Comparison of ENCODE assay signal across 16 cellular contexts in the genomic region with DNA sequence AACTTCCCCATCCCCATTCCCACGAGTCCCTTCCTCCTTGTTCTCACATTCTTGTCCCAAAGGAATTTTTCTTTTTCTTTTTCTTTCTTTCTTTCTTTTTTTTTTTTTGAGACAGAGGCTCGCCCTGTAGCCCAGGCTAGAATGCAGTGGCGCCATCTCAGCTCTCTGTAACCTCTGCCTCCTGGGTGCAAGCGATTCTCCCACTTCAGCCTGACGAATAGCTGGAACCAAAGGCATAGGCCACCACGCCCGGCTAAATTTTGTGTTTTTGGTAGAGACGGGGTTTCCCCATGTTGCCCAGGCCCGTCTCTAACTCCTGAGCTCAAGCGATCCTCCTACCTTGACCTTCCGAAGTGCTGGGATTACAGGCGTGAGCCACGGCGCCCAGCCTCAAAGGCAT. TPM values are rescaled to one million over a fixed set of nuclear protein-coding genes. Genes with fewer than 3 reads are reported as not detected.
DNase-seq lines count a peak whose midpoint lies in the region; ATAC-seq, FAIRE-seq and TF ChIP-seq lines count a peak whose summit lies in the region.
"Had no signal": no experiment of that assay in that cellular context is flagged by ENCODE, and none has a peak within 500 bp of the region (broad histone marks: within the 10 kb centered on the region; RNA-seq: fewer than 3 reads in every experiment).

No MANE protein-coding gene starts in this region.

- TF ChIP-seq EP300 in A549 (IDR thresholded peaks at IDR 0.05) = no peak

- TF ChIP-seq CTCF in A549 (IDR thresholded peaks at IDR 0.05) (no peak), right atrium auricular region (IDR thresholded peaks at IDR 0.05) (no peak)

- no peak for TF ChIP-seq POLR2A in A549 (IDR thresholded peaks at IDR 0.05; ENCODE audit: low read length)

- peaks cover 39% of the 10 kb centered on the region for H3K4me1 Mint-ChIP-seq in activated naive CD8-positive, alpha-beta T cell (ENCODE audit: low read depth)
- peaks cover 28 to 43% (median 34%) of the 10 kb centered on the region in 7 donors for H3K4me1 Mint-ChIP-seq in naive thymus-derived CD4-positive, alpha-beta T cell

- H3K27ac ChIP-seq in A549 (no peak overlapping the region), right atrium auricular region (no peak overlapping the region)
- no peak overlapping the region for H3K27ac ChIP-seq in naive thymus-derived CD4-positive, alpha-beta T cell (ENCODE audit: low read depth, low read length)
- H3K27ac ChIP-seq: upper lobe of right lung had no signal

- no peak for FAIRE-seq in A549 (lab: Jason Lieb, UNC)
- FAIRE-seq in frontal cortex (lab: Jason Lieb, UNC) = no peak

- peak overlapping the region; percentile 94 for H3K4me2 ChIP-seq in A549

- peak overlapping the region; percentile 50 for H3K27ac Mint-ChIP-seq in activated naive CD8-positive, alpha-beta T cell
- peak overlapping the region in 2 of 9 donors; percentile 22 to 93 for H3K27ac Mint-ChIP-seq in naive thymus-derived CD4-positive, alpha-beta T cell

- 82% methylated on average over 14 of the region's 14 CpGs for WGBS in A549 (ENCODE audit: missing lambda C conversion rate)

- H3K4me3 Mint-ChIP-seq in activated naive CD8-positive, alpha-beta T cell = peak overlapping the region; percentile 88
- H3K4me3 Mint-ChIP-seq in naive thymus-derived CD4-positive, alpha-beta T cell = peak overlapping the region in 8 of 10 donors; percentile 17 to 93 (median 90)

- intact Hi-C loops in naive thymus-derived CD4-positive, alpha-beta T cell (cut with micrococcal nuclease) = loop anchor here in 1 of 2 donors (2.0 to 10.0 kb wide), 7 partner anchors 57 to 1907 kb away; a partner anchor contains a TSS

- H3K27me3 ChIP-seq in naive thymus-derived CD4-positive, alpha-beta T cell (ENCODE audit: control insufficient read depth in 2 of 2, insufficient read depth in 2 of 2, low read length in 2 of 2) = no peaks in the 10 kb centered on the region
- H3K27me3 ChIP-seq in right atrium auricular region = no peaks in the 10 kb centered on the region
- H3K27me3 ChIP-seq: upper lobe of right lung had no signal

- H3K36me3 ChIP-seq in ES-I3 (ENCODE audit: insufficient read depth, low read length) = no peaks in the 10 kb centered on the region
- H3K36me3 ChIP-seq in naive thymus-derived CD4-positive, alpha-beta T cell (ENCODE audit: control insufficient read depth in 2 of 3, insufficient read depth in 3 of 3, low read length in 3 of 3) = no peaks in the 10 kb centered on the region
- no peaks in the 10 kb centered on the region for H3K36me3 ChIP-seq in right atrium auricular region
- H3K36me3 ChIP-seq: upper lobe of right lung had no signal

- POLR2A ChIA-PET in A549 (lab: Yijun Ruan, JAX) = no interaction called here
- POLR2A ChIA-PET in naive thymus-derived CD4-positive, alpha-beta T cell (lab: Charles Lee) = no interaction called here

- no peaks in the 10 kb centered on the region for H3K9me3 ChIP-seq in A549
- H3K9me3 ChIP-seq in ES-I3 (ENCODE audit: control insufficient read depth, insufficient read depth, low read length) = no peaks in the 10 kb centered on the region
- H3K9me3 ChIP-seq in naive thymus-derived CD4-positive, alpha-beta T cell (ENCODE audit: control insufficient read depth in 2 of 3, low read length in 3 of 3) = no peaks in the 10 kb centered on the region
- H3K9me3 ChIP-seq in right atrium auricular region = no peaks in the 10 kb centered on the region
- H3K9me3 ChIP-seq: upper lobe of right lung had no signal

- no peaks in the 10 kb centered on the region for H3K27me3 Mint-ChIP-seq in activated naive CD8-positive, alpha-beta T cell
- H3K27me3 Mint-ChIP-seq in naive thymus-derived CD4-positive, alpha-beta T cell = peaks cover 0 to 23% (median 6%) of the 10 kb centered on the region in 5 donors

- CTCF ChIA-PET in A549 (lab: Yijun Ruan, JAX) = interaction anchor here (1.0 to 3.9 kb wide), 6 partner anchors 14 to 144 kb away, joined by 3 to 17 read pairs (median 3); no protein-coding TSS in a partner anchor
- CTCF ChIA-PET in naive thymus-derived CD4-positive, alpha-beta T cell (lab: Charles Lee) = no interaction called here

- H3K4me1 ChIP-seq in A549 = peaks cover 25% of the 10 kb centered on the region; the same call in 2 of the 3 replicates
- peaks cover 6% of the 10 kb centered on the region for H3K4me1 ChIP-seq in ES-I3 (ENCODE audit: insufficient read depth, low read length)
- peaks cover 13 to 16% of the 10 kb centered on the region in 2 donors for H3K4me1 ChIP-seq in naive thymus-derived CD4-positive, alpha-beta T cell (ENCODE audit: control insufficient read depth in 2 of 2, insufficient read depth in 2 of 2, low read length in 2 of 2)
- H3K4me1 ChIP-seq in right atrium auricular region = peaks cover 0 to 30% of the 10 kb centered on the region in 2 donors

- no peak overlapping the region; the same call in 2 of the 3 replicates for H3K4me3 ChIP-seq in A549
- no peak overlapping the region for H3K4me3 ChIP-seq in naive thymus-derived CD4-positive, alpha-beta T cell (ENCODE audit: low read length)
- H3K4me3 ChIP-seq in right atrium auricular region = no peak overlapping the region

- ATAC-seq in A549 = no peak
- no peak for ATAC-seq in naive thymus-derived CD4-positive, alpha-beta T cell
- no peak for ATAC-seq in HG02938 (IDR thresholded peaks at IDR 0.05; ENCODE audit: unreplicated experiment)

- no peak for DNase-seq in A549 (ENCODE audit: low read depth in 1 of 2, low spot score in 1 of 2)
- no peak for DNase-seq in naive thymus-derived CD4-positive, alpha-beta T cell
- DNase-seq in right atrium auricular region (ENCODE audit: low spot score) = no peak
- DNase-seq in frontal cortex (ENCODE audit: low spot score in 2 of 2) = no peak
- DNase-seq in cerebellar cortex (ENCODE audit: low spot score) = no peak
- DNase-seq: amniotic stem cell; dermis blood vessel endothelial cell; NCI-H2081 treated with DMSO at 0.1 percent for 48 hours; NCI-H774; stimulated activated CD4-positive, alpha-beta T cell treated with anti-CD3 and anti-CD28 coated beads, Interleukin-1b, Interleukin-23, amount 100 ng/mL, for 48 hours; stimulated activated CD8-positive, alpha-beta memory T cell treated with anti-CD3 and anti-CD28 coated beads, Interleukin-4, amount 100 ng/mL, for 48 hours; upper lobe of right lung had no signal

- peak overlapping the region; percentile 41; the same call in 1 of the 2 replicates for H3K9ac ChIP-seq in ES-I3 (ENCODE audit: low read depth, low read length)

- H3K36me3 Mint-ChIP-seq in activated naive CD8-positive, alpha-beta T cell = peaks cover 2% of the 10 kb centered on the region
- no peaks in the 10 kb centered on the region for H3K36me3 Mint-ChIP-seq in naive thymus-derived CD4-positive, alpha-beta T cell

- TF ChIP-seq RAD21 in A549 (conservative IDR thresholded peaks at IDR 0.05 in 1 of 2, IDR thresholded peaks at IDR 0.05 in 1 of 2) = no peak

- H3K9me3 Mint-ChIP-seq in activated naive CD8-positive, alpha-beta T cell (ENCODE audit: low read depth) = no peaks in the 10 kb centered on the region
- peaks cover 0 to 1% (median 0%) of the 10 kb centered on the region in 11 donors for H3K9me3 Mint-ChIP-seq in naive thymus-derived CD4-positive, alpha-beta T cell

TF ChIP-seq in A549, 52 proteins besides CTCF, POLR2A, EP300 and RAD21 (continues in another document):
- TF ChIP-seq BHLHE40 (IDR thresholded peaks at IDR 0.05; ENCODE audit: low read depth, low read length) (no peak), NR3C1 (IDR thresholded peaks at IDR 0.05) (no peak), KDM5A (IDR thresholded peaks at IDR 0.05) (no peak), JUNB (IDR thresholded peaks at IDR 0.05) (no peak), RNF2 (IDR thresholded peaks at IDR 0.05; ENCODE audit: borderline replicate concordance, low read depth) (no peak), HOXA7 (CRISPR knock-in tag; IDR thresholded peaks at IDR 0.05) (no peak), MAZ (IDR thresholded peaks at IDR 0.05; ENCODE audit: borderline replicate concordance, low read depth, low read length) (no peak), PHF8 (IDR thresholded peaks at IDR 0.05; ENCODE audit: borderline replicate concordance, low read depth) (no peak), ZSCAN20 (CRISPR knock-in tag; IDR thresholded peaks at IDR 0.05) (no peak), ESRRA (IDR thresholded peaks at IDR 0.05; ENCODE audit: borderline replicate concordance, low read length) (no peak), ZNF302 (CRISPR knock-in tag; IDR thresholded peaks at IDR 0.05) (no peak), HOXB13 (CRISPR knock-in tag; IDR thresholded peaks at IDR 0.05; ENCODE audit: low read depth) (no peak)
- TF ChIP-seq, protein P1, sequence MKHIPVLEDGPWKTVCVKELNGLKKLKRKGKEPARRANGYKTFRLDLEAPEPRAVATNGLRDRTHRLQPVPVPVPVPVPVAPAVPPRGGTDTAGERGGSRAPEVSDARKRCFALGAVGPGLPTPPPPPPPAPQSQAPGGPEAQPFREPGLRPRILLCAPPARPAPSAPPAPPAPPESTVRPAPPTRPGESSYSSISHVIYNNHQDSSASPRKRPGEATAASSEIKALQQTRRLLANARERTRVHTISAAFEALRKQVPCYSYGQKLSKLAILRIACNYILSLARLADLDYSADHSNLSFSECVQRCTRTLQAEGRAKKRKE (CRISPR knock-in tag; IDR thresholded peaks at IDR 0.05; ENCODE audit: low read depth) = no peak
- TF ChIP-seq, protein P2, sequence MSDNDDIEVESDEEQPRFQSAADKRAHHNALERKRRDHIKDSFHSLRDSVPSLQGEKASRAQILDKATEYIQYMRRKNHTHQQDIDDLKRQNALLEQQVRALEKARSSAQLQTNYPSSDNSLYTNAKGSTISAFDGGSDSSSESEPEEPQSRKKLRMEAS (IDR thresholded peaks at IDR 0.05) = no peak

RNA-seq across cellular contexts. Expression of a gene that starts 0.8 kb away (rescaled TPM):
- polyA plus RNA-seq in A549 (2011; rRNA removed) (0.16 and 0.27 TPM in 2 replicates), A549 (2017; fragmentation: RNase III; extraction: RNeasy Plus Mini Kit Qiagen cat#74134 plus additional on column Dnase treatment) (0.34 to 0.50 TPM (median 0.40 TPM) in 3 replicates)
- 0.07 and 0.08 TPM in 2 replicates for polyA plus RNA-seq in A549 (2012; cell fraction: cytosol; rRNA removed)
- 0.33 and 0.47 TPM in 2 replicates for polyA plus RNA-seq in A549 (2012; cell fraction: nucleus; rRNA removed)
- polyA minus RNA-seq in A549 (2011; rRNA and poly(A)+ RNA removed) = 0.62 and 0.63 TPM in 2 replicates
- total RNA-seq in naive thymus-derived CD4-positive, alpha-beta T cell = not detected
- polyA plus RNA-seq in naive thymus-derived CD4-positive, alpha-beta T cell = not detected
- total RNA-seq in right atrium auricular region (not detected), frontal cortex (1.2 TPM)
- total RNA-seq: dermis blood vessel endothelial cell, Right ventricle myocardium inferior, upper lobe of right lung had no signal

RNA-seq across cellular contexts. Expression of a gene that starts 1.0 kb away (rescaled TPM):
- 8.1 and 10.4 TPM in 2 replicates for polyA plus RNA-seq in A549 (2011; rRNA removed)
- 8.5 and 12.3 TPM in 2 replicates for polyA plus RNA-seq in A549 (2012; cell fraction: cytosol; rRNA removed)
- 29.9 and 32.4 TPM in 2 replicates for polyA plus RNA-seq in A549 (2012; cell fraction: nucleus; rRNA removed)
- polyA plus RNA-seq in A549 (2017; fragmentation: RNase III; extraction: RNeasy Plus Mini Kit Qiagen cat#74134 plus additional on column Dnase treatment) = 13.5 to 15.7 TPM (median 15.3 TPM) in 3 replicates
- 9.2 and 11.8 TPM in 2 replicates for polyA minus RNA-seq in A549 (2011; rRNA and poly(A)+ RNA removed)
- 10 to 100 TPM; 12.3 to 14.6 (median 13.4) TPM for total RNA-seq in naive thymus-derived CD4-positive, alpha-beta T cell
- 1 to 10 TPM in 1 of 2 donors, under 1 TPM in 1; 0.67 to 1.3 TPM for polyA plus RNA-seq in naive thymus-derived CD4-positive, alpha-beta T cell
- total RNA-seq in right atrium auricular region = 10 to 100 TPM; 10.5 to 19.9 TPM
- 22.4 TPM for total RNA-seq in frontal cortex
